ENCODE assay signal across 16 cellular contexts in genomic region chr3:52383446-52383845, GRCh38. TPM values are rescaled to one million over a fixed set of nuclear protein-coding genes. Genes with fewer than 3 reads are reported as not detected.
DNase-seq lines count a peak whose midpoint lies in the region; ATAC-seq, FAIRE-seq and TF ChIP-seq lines count a peak whose summit lies in the region.
"Had no signal": no experiment of that assay in that cellular context is flagged by ENCODE, and none has a peak within 500 bp of the region (broad histone marks: within the 10 kb centered on the region; RNA-seq: fewer than 3 reads in every experiment).

No MANE protein-coding gene starts in this region.

- no peaks in the 10 kb centered on the region; a peak in 1 of 22 replicates for H4K20me1 ChIP-seq in BLaER1 treated with 17β-estradiol and CSF1 and Interleukin-3, amounts not matched to agents 10 nM and 100 nM
- peaks cover 0 to 5% of the 10 kb centered on the region in 2 experiments for H4K20me1 ChIP-seq in H1 (replicated peaks in 1 of 2; ENCODE audit: control insufficient read depth in 1 of 2, insufficient read depth in 2 of 2, low read length in 2 of 2)

- H3K18ac ChIP-seq in H1 (ENCODE audit: extremely low read depth, low read length): no peak overlapping the region
- peak overlapping the region; percentile 41 for H3K18ac ChIP-seq in neuronal stem cell (ENCODE audit: low read length)

- peak overlapping the region in 8 of 11 experiments; percentile 22 to 62 (median 58); a peak in 13 of 22 replicates for H3K9ac ChIP-seq in BLaER1 treated with 17β-estradiol and CSF1 and Interleukin-3, amounts not matched to agents 10 nM and 100 nM
- H3K9ac ChIP-seq in H1 (replicated peaks in 1 of 4; ENCODE audit: extremely low read depth in 1 of 4, low read depth in 3 of 4, low read length in 3 of 4): no peak overlapping the region
- peak overlapping the region; percentile 38 for H3K9ac ChIP-seq in neuronal stem cell (ENCODE audit: low read depth, low read length, poor library complexity)

- peaks cover 19 to 54% (median 34%) of the 10 kb centered on the region in 10 experiments for H3K4me1 ChIP-seq in BLaER1 treated with 17β-estradiol and CSF1 and Interleukin-3, amounts not matched to agents 10 nM and 100 nM
- peaks cover 0 to 3% (median under 1%) of the 10 kb centered on the region in 4 experiments; a peak in 4 of 7 replicates for H3K4me1 ChIP-seq in H1 (replicated peaks in 1 of 4; ENCODE audit: control insufficient read depth in 3 of 4, insufficient read depth in 4 of 4, low read length in 3 of 4)
- peaks cover 0 to 2% of the 10 kb centered on the region in 2 donors for H3K4me1 ChIP-seq in neuronal stem cell (ENCODE audit: control insufficient read depth in 2 of 2, insufficient read depth in 1 of 2, low read depth in 1 of 2, low read length in 2 of 2)
- H3K4me1 ChIP-seq: BE2C, HAP-1 had no signal

- H4K5ac ChIP-seq in H1 (ENCODE audit: insufficient read length, low read depth, low read length): no peak overlapping the region

- TF ChIP-seq CTCF in H1 (IDR thresholded peaks at IDR 0.05; ENCODE audit: control extremely low read depth in 1 of 3, insufficient read depth in 1 of 3, low read depth in 1 of 3, low read length in 3 of 3): no peak
- no peak for TF ChIP-seq CTCF in GM13976 (IDR thresholded peaks at IDR 0.05; ENCODE audit: borderline replicate concordance, control extremely low read depth, extremely low read depth, insufficient read depth, missing control alignments)

- H3K27ac ChIP-seq in BLaER1 treated with 17β-estradiol and CSF1 and Interleukin-3, amounts not matched to agents 10 nM and 100 nM: peak overlapping the region in 10 of 11 experiments; percentile 25 to 78 (median 61); a peak in 20 of 22 replicates
- H3K27ac ChIP-seq in H1 (ENCODE audit: low read depth, low read length) (no peak overlapping the region), neuronal stem cell (replicated peaks; ENCODE audit: low read length) (no peak overlapping the region)

- H3K79me1 ChIP-seq in H1 (ENCODE audit: low read depth, low read length) (no peaks in the 10 kb centered on the region), neuronal stem cell (ENCODE audit: low read depth, low read length) (peaks cover 7% of the 10 kb centered on the region)

- H4K8ac ChIP-seq in H1 (ENCODE audit: extremely low read depth, insufficient read depth, low read length): no peak overlapping the region
- peak overlapping the region; percentile 77 for H4K8ac ChIP-seq in neuronal stem cell (ENCODE audit: low read depth, low read length)

- no peak overlapping the region for H3K56ac ChIP-seq in H1 (replicated peaks; ENCODE audit: insufficient read length, low read depth, low read length)

- no peaks in the 10 kb centered on the region for H3K23me2 ChIP-seq in H1 (ENCODE audit: low read depth, low read length)

- H2AK5ac ChIP-seq in H1 (ENCODE audit: low read depth, low read length): no peak overlapping the region
- no peak overlapping the region for H2AK5ac ChIP-seq in neuronal stem cell (ENCODE audit: low read depth, low read length)

- H3K4me3 ChIP-seq in BLaER1 treated with 17β-estradiol and CSF1 and Interleukin-3, amounts not matched to agents 10 nM and 100 nM: no peak overlapping the region
- H3K4me3 ChIP-seq in H1 (ENCODE audit: extremely low read depth in 1 of 4, insufficient read depth in 2 of 4, low read depth in 3 of 4, low read length in 4 of 4) (no peak overlapping the region), neuronal stem cell (ENCODE audit: low read length in 2 of 2) (no peak overlapping the region)
- H3K4me3 ChIP-seq: HAP-1 had no signal

- peak; percentile 28 for FAIRE-seq in HTR-8/SVneo (lab: Jason Lieb, UNC)
- FAIRE-seq in H1 (lab: Jason Lieb, UNC): no peak
- FAIRE-seq: A204.1, GM12892 had no signal

- no peak for TF ChIP-seq POLR2A in H1 (IDR thresholded peaks at IDR 0.05; ENCODE audit: control extremely low read depth in 1 of 2, low read depth in 2 of 2, low read length in 2 of 2)

- CTCF ChIA-PET in H1 (lab: Charles Lee; ENCODE audit: partially characterized antibody): interaction anchor here (1.1 to 13.7 kb wide), 16 partner anchors 9 to 162 kb away, joined by 4 to 271 read pairs (median 66); partner anchors contain the start of genes GLYCTK, SEMA3G, TNNC1 and WDR82

- H2BK15ac ChIP-seq in H1 (ENCODE audit: low read length) (0 out of 2 replicates have a peak overlapping the region, but pooled peaks have one; percentile 72), neuronal stem cell (ENCODE audit: low read length) (peak overlapping the region; percentile 70)

- H3K79me2 ChIP-seq in H1 (ENCODE audit: control insufficient read depth in 1 of 2, insufficient read depth in 2 of 2, low read length in 2 of 2): no peaks in the 10 kb centered on the region

- no peak overlapping the region for H2BK20ac ChIP-seq in H1 (ENCODE audit: low read length)

- in situ Hi-C loops in GM13976 (cut with MboI; ENCODE audit: low sequenced_read_pairs, unreplicated experiment): no loop called here

- no peak for TF ChIP-seq RAD21 in H1 (IDR thresholded peaks at IDR 0.05 in 1 of 2, conservative IDR thresholded peaks at IDR 0.05 in 1 of 2; ENCODE audit: low read depth in 2 of 2, low read length in 2 of 2)

- no peak overlapping the region for H4K91ac ChIP-seq in H1 (replicated peaks; ENCODE audit: insufficient read length, low read length)
- H4K91ac ChIP-seq in neuronal stem cell (ENCODE audit: low read depth, low read length, poor library complexity): peak overlapping the region; percentile 25

- H2BK120ac ChIP-seq in H1 (replicated peaks; ENCODE audit: low read depth, low read length) (no peak overlapping the region), neuronal stem cell (ENCODE audit: low read depth, low read length) (no peak overlapping the region)

- peak overlapping the region; percentile 62 to 86 (median 79) for H3K4me2 ChIP-seq in BLaER1 treated with 17β-estradiol and CSF1 and Interleukin-3, amounts not matched to agents 10 nM and 100 nM
- no peak overlapping the region for H3K4me2 ChIP-seq in H1 (ENCODE audit: insufficient read depth in 1 of 2, low read depth in 2 of 2, low read length in 2 of 2)
- H3K4me2 ChIP-seq in neuronal stem cell (ENCODE audit: insufficient read depth, low read length, poor library complexity, severe bottlenecking): no peak overlapping the region

- no peak overlapping the region for H3K4ac ChIP-seq in H1 (replicated peaks; ENCODE audit: insufficient read length, low read depth, low read length)
- peak overlapping the region; percentile 41 for H3K4ac ChIP-seq in neuronal stem cell (ENCODE audit: low read length)

- POLR2A ChIA-PET in H1 (lab: Charles Lee; ENCODE audit: partially characterized antibody): interaction anchor here (1.3 to 3.1 kb wide), 3 partner anchors 14 to 105 kb away, joined by 4 to 7 read pairs (median 5); partner anchors contain the start of gene WDR82

- H2BK12ac ChIP-seq in H1 (ENCODE audit: low read depth, low read length) (no peak overlapping the region), neuronal stem cell (ENCODE audit: low read length) (no peak overlapping the region)

- WGBS in H1 (ENCODE audit: extremely low coverage in 1 of 2, insufficient coverage in 1 of 2, insufficient read length in 1 of 2, insufficient replicate concordance in 2 of 2, low coverage in 1 of 2, low lambda C conversion rate in 2 of 2, missing lambda C conversion rate in 1 of 2), 2 experiments: 90% methylated on average over 14 of the region's 14 CpGs; no CpG with 5 or more reads in 1 of the 2 experiments
- no CpG with 5 or more reads among the region's 14 CpGs for WGBS in neuronal stem cell (ENCODE audit: extremely low coverage in 2 of 2, insufficient read length in 2 of 2, insufficient replicate concordance in 1 of 2), 2 donors

- DNase-seq in HTR-8/SVneo (ENCODE audit: insufficient read length, low spot score) (no peak), H1 (ENCODE audit: low read depth in 1 of 2, low spot score in 2 of 2) (no peak), neuronal stem cell (ENCODE audit: low spot score) (no peak), NCI-H2171 (lab: John Stamatoyannopoulos, UW) (no peak), GM13976 (ENCODE audit: low spot score) (no peak)
- DNase-seq: ACHN; BE2C; CD4-positive, alpha-beta memory T cell; DMS153; DMS79; GDM1 had no signal

- H2BK5ac ChIP-seq in H1 (ENCODE audit: low read depth, low read length) (no peak overlapping the region), neuronal stem cell (ENCODE audit: low read length) (no peak overlapping the region)

- H2AFZ ChIP-seq in H1 (ENCODE audit: low read length) (no peak overlapping the region), neuronal stem cell (ENCODE audit: low read length) (no peak overlapping the region)

- TF ChIP-seq EP300 in H1 (IDR thresholded peaks at IDR 0.05; ENCODE audit: borderline replicate concordance in 1 of 2, low read depth in 2 of 2, low read length in 2 of 2): no peak

- H3K23ac ChIP-seq in H1 (ENCODE audit: insufficient read length) (no peak overlapping the region), neuronal stem cell (ENCODE audit: low read depth, low read length, poor library complexity) (peak overlapping the region; percentile 82)

- H3K9me3 ChIP-seq in BLaER1 treated with 17β-estradiol and CSF1 and Interleukin-3, amounts not matched to agents 10 nM and 100 nM (replicated peaks in 1 of 11): no peaks in the 10 kb centered on the region
- H3K9me3 ChIP-seq in H1 (ENCODE audit: insufficient read depth in 2 of 2, low read depth in 1 of 2, low read length in 1 of 2): no peaks in the 10 kb centered on the region
- no peaks in the 10 kb centered on the region for H3K9me3 ChIP-seq in neuronal stem cell (replicated peaks in 1 of 2; ENCODE audit: control insufficient read depth in 2 of 2, insufficient read depth in 1 of 2, low read depth in 1 of 2, low read length in 2 of 2)
- H3K9me3 ChIP-seq: BE2C, HAP-1 had no signal

- H3K36me3 ChIP-seq in BLaER1 treated with 17β-estradiol and CSF1 and Interleukin-3, amounts not matched to agents 10 nM and 100 nM: 0 out of 22 replicates have a peak, but pooled peaks cover 0 to 7% (median 0%) of the 10 kb centered on the region in 11 experiments
- H3K36me3 ChIP-seq in H1 (ENCODE audit: control insufficient read depth in 2 of 4, insufficient read depth in 4 of 4, low read length in 3 of 4) (no peaks in the 10 kb centered on the region), neuronal stem cell (replicated peaks in 1 of 2; ENCODE audit: control insufficient read depth in 2 of 2, insufficient read depth in 2 of 2, low read length in 2 of 2) (no peaks in the 10 kb centered on the region)
- H3K36me3 ChIP-seq: BE2C, HAP-1 had no signal

- no peak overlapping the region for H3K14ac ChIP-seq in H1 (ENCODE audit: insufficient read length)
- H3K14ac ChIP-seq in neuronal stem cell (ENCODE audit: low read length): peak overlapping the region; percentile 95

- ATAC-seq in HG02870 (IDR thresholded peaks at IDR 0.05; ENCODE audit: unreplicated experiment): no peak

- H3K27me3 ChIP-seq in BLaER1 treated with 17β-estradiol and CSF1 and Interleukin-3, amounts not matched to agents 10 nM and 100 nM: no peaks in the 10 kb centered on the region
- no peaks in the 10 kb centered on the region for H3K27me3 ChIP-seq in H1 (replicated peaks in 1 of 4; ENCODE audit: control insufficient read depth in 3 of 4, extremely low read depth in 1 of 4, insufficient read depth in 3 of 4, low read length in 3 of 4)
- no peaks in the 10 kb centered on the region for H3K27me3 ChIP-seq in neuronal stem cell (ENCODE audit: control insufficient read depth in 3 of 3, insufficient read depth in 3 of 3, low read depth in 1 of 3, low read length in 3 of 3)
- H3K27me3 ChIP-seq: BE2C had no signal

RNA-seq across cellular contexts. Expression of gene BAP1, which starts 26.4 kb away (rescaled TPM):
- 72.9 and 80.3 TPM in 2 replicates for total RNA-seq in H1 (2021; fragmentation: NEBNext Ultra II Directional; extraction: Animal tissue kit (Norgen Biotek cat#: 25700))
- polyA plus RNA-seq in H1 (2011; rRNA removed): 64.9 and 79.5 TPM in 2 replicates
- polyA plus RNA-seq in H1 (2011; cell fraction: cytosol; rRNA removed): 74.8 TPM
- polyA plus RNA-seq in H1 (2011; cell fraction: nucleus; rRNA removed): 271 TPM
- polyA plus RNA-seq in H1 (2012, experiment 1 of 2): 81.1 to 93.5 TPM (median 83.9 TPM) in 4 replicates
- 89.8 TPM for polyA plus RNA-seq in H1 (2012, experiment 2 of 2)
- polyA plus RNA-seq in H1 (2013, experiment 1 of 2): 37.6 TPM
- 38.9 TPM for polyA plus RNA-seq in H1 (2013, experiment 2 of 2)
- 81.1 and 89.6 TPM in 2 replicates for polyA minus RNA-seq in H1 (2011; rRNA and poly(A)+ RNA removed)
- 46.2 TPM for polyA minus RNA-seq in H1 (2011; cell fraction: cytosol; rRNA and poly(A)+ RNA removed)
- polyA minus RNA-seq in H1 (2011; cell fraction: nucleus; rRNA and poly(A)+ RNA removed): 71.8 TPM
- 52.3 TPM for polyA plus RNA-seq in neuronal stem cell (2013, experiment 1 of 2)
- polyA plus RNA-seq in neuronal stem cell (2013, experiment 2 of 2): 51.8 TPM

RNA-seq across cellular contexts. Expression of gene PHF7, which starts 27.0 kb away (rescaled TPM):
- total RNA-seq in H1 (2021; fragmentation: NEBNext Ultra II Directional; extraction: Animal tissue kit (Norgen Biotek cat#: 25700)): 9.5 and 12.0 TPM in 2 replicates
- polyA plus RNA-seq in H1 (2011; rRNA removed): 6.3 and 6.7 TPM in 2 replicates
- polyA plus RNA-seq in H1 (2011; cell fraction: cytosol; rRNA removed): 13.6 TPM
- polyA plus RNA-seq in H1 (2011; cell fraction: nucleus; rRNA removed): 13.4 TPM
- polyA plus RNA-seq in H1 (2012, experiment 1 of 2): 8.9 to 13.5 TPM (median 12.4 TPM) in 4 replicates
- 5.5 TPM for polyA plus RNA-seq in H1 (2012, experiment 2 of 2)
- 15.6 TPM for polyA plus RNA-seq in H1 (2013, experiment 1 of 2)
- 13.1 TPM for polyA plus RNA-seq in H1 (2013, experiment 2 of 2)
- 9.0 and 9.3 TPM in 2 replicates for polyA minus RNA-seq in H1 (2011; rRNA and poly(A)+ RNA removed)
- 7.4 TPM for polyA minus RNA-seq in H1 (2011; cell fraction: cytosol; rRNA and poly(A)+ RNA removed)
- polyA minus RNA-seq in H1 (2011; cell fraction: nucleus; rRNA and poly(A)+ RNA removed): 14.1 TPM
- 23.3 TPM for polyA plus RNA-seq in neuronal stem cell (2013, experiment 1 of 2)
- polyA plus RNA-seq in neuronal stem cell (2013, experiment 2 of 2): 25.3 TPM

Comparison
In these comparisons a context has a peak if more than half of its experiments do, and no peak if none do; other contexts are left out.
1. H3K27ac ChIP-seq: peak in BLaER1 treated with 17β-estradiol and CSF1 and Interleukin-3, amounts not matched to agents 10 nM and 100 nM (10 of 11); none in H1 (single experiment) and neuronal stem cell (single experiment).
2. H3K4me2 ChIP-seq: peak in BLaER1 treated with 17β-estradiol and CSF1 and Interleukin-3, amounts not matched to agents 10 nM and 100 nM (11 of 11); none in H1 (0 of 2) and neuronal stem cell (single experiment).
3. H3K9ac ChIP-seq: peak in BLaER1 treated with 17β-estradiol and CSF1 and Interleukin-3, amounts not matched to agents 10 nM and 100 nM (8 of 11) and neuronal stem cell (single experiment); none in H1 (0 of 4).